ENCODE assay signal across 24 cellular contexts in the genomic region with DNA sequence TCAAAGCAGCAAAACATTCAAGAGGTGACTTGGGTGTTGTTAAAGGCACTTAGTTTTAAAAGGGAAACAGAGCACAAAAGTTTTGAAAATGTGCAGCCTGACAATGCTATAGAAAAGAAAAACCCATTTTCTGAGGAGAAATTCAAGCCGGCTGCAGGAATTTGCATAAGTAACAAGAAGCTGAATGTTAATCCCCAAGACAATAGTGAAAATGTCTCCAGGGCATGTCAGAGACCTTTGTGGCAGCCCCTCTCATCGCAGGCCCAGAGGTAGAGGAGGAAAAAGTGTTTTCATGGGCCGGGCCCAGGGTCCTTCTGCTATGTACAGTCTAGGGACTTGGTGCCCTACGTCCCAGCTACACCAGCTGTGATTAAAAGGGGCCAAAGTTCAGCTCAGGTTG.
"Had no signal": no experiment of that assay in that cellular context is flagged by ENCODE, and none has a peak within 500 bp of the region (broad histone marks: within the 10 kb centered on the region; RNA-seq: fewer than 3 reads in every experiment).

No MANE protein-coding gene starts in this region.

- H3K9me3 ChIP-seq: adrenal gland, body of pancreas, colonic mucosa had no signal

- H3K4me1 ChIP-seq: adrenal gland, body of pancreas, colonic mucosa, esophagus squamous epithelium, gastroesophageal sphincter had no signal

- DNase-seq: activated CD4-positive, alpha-beta T cell treated with anti-CD3 and anti-CD28 coated beads for 1 hour; activated CD4-positive, alpha-beta T cell treated with anti-CD3 and anti-CD28 coated beads for 4 hours; activated CD4-positive, alpha-beta T cell treated with anti-CD3 and anti-CD28 coated beads, Interleukin-2, amount 50 U/mL, for 1 hour; activated CD4-positive, alpha-beta T cell treated with anti-CD3 and anti-CD28 coated beads, Interleukin-2, amount 50 U/mL, for 48 hours; activated CD8-positive, alpha-beta memory T cell treated with anti-CD3 and anti-CD28 coated beads for 24 hours; activated CD8-positive, alpha-beta T cell treated with anti-CD3 and anti-CD28 coated beads for 36 hours; activated effector memory CD4-positive, alpha-beta T cell treated with Interleukin-2 at 50 U/mL for 16 hours; activated gamma-delta T cell treated with Interleukin-2 at 50 U/mL for 16 hours; activated naive CD4-positive, alpha-beta T cell treated with Interleukin-2 at 50 U/mL for 16 hours; activated naive CD8-positive, alpha-beta T cell treated with anti-CD3 and anti-CD28 coated beads for 36 hours; activated naive CD8-positive, alpha-beta T cell treated with anti-CD3 and anti-CD28 coated beads, Interleukin-2, amount 50 U/mL, for 24 hours; activated T-cell treated with anti-CD3 and anti-CD28 coated beads, Interleukin-2, amount 50 U/mL, for 4 hours; adrenal gland; amygdala; body of pancreas; caudate nucleus; colonic mucosa; effector CD8-positive, alpha-beta T cell; esophagus squamous epithelium; foreskin melanocyte; T-helper 2 cell had no signal

- H3K4me3 ChIP-seq: adrenal gland, body of pancreas, colonic mucosa, esophagus squamous epithelium, gastroesophageal sphincter had no signal

- H3K27me3 ChIP-seq: adrenal gland, body of pancreas, colonic mucosa, esophagus squamous epithelium, gastroesophageal sphincter had no signal

- ATAC-seq: activated CD8-positive, alpha-beta T cell treated with anti-CD3 and anti-CD28 coated beads for 36 hours; activated naive CD8-positive, alpha-beta T cell treated with anti-CD3 and anti-CD28 coated beads, Interleukin-2, amount 50 U/mL, for 24 hours; activated T-cell treated with anti-CD3 and anti-CD28 coated beads, Interleukin-2, amount 50 U/mL, for 4 hours; activated T-helper 17 cell treated with anti-CD3 and anti-CD28 coated beads, Interleukin-2, amount 50 U/mL, for 72 hours; body of pancreas; gastroesophageal sphincter; WTC11 had no signal

- H3K36me3 ChIP-seq: adrenal gland, colonic mucosa, esophagus squamous epithelium, gastroesophageal sphincter had no signal
